ENCODE assay signal across 19 cellular contexts in genomic region chr16:47057631-47057996, GRCh38.
"Had no signal": no experiment of that assay in that cellular context is flagged by ENCODE, and none has a peak within 500 bp of the region (broad histone marks: within the 10 kb centered on the region; RNA-seq: fewer than 3 reads in every experiment).

No MANE protein-coding gene starts in this region.

- H3K36me3 Mint-ChIP-seq: activated CD4-positive, alpha-beta memory T cell treated with anti-CD3 and anti-CD28 coated beads for 36 hours; T-cell had no signal

- H3K9me3 Mint-ChIP-seq: activated B cell treated with CpG ODN at 0.5 μM for 24 hours; stimulated activated naive CD8-positive, alpha-beta T cell treated with anti-CD3 and anti-CD28 coated beads, Interleukin-15, amount 100 ng/mL, for 72 hours had no signal

- H3K27ac ChIP-seq: esophagus muscularis mucosa, left lung, right atrium auricular region, skin epidermis had no signal

- H3K4me3 Mint-ChIP-seq: activated B cell treated with CpG ODN at 0.5 μM for 24 hours; activated CD4-positive, alpha-beta memory T cell treated with anti-CD3 and anti-CD28 coated beads for 36 hours; dendritic cell treated with granulocyte-macrophage colony-stimulating factor and Interleukin-4, amounts not matched to agents 40 ng/mL and 50 ng/mL, for 4 days; nephron; stimulated activated naive CD8-positive, alpha-beta T cell treated with anti-CD3 and anti-CD28 coated beads, Interleukin-15, amount 100 ng/mL, for 72 hours; T-cell had no signal

- DNase-seq: activated B cell treated with CpG ODN at 0.5 μM for 24 hours; activated CD4-positive, alpha-beta memory T cell treated with anti-CD3 and anti-CD28 coated beads for 36 hours; activated CD4-positive, alpha-beta T cell treated with anti-CD3 and anti-CD28 coated beads for 4 hours; activated gamma-delta T cell; activated T-cell treated with anti-CD3 and anti-CD28 coated beads, Interleukin-2, amount 50 U/mL, for 1 hour; effector CD8-positive, alpha-beta T cell; left lung; midbrain; nucleus accumbens; SK-N-SH; stimulated activated naive CD8-positive, alpha-beta T cell treated with anti-CD3 and anti-CD28 coated beads, Interleukin-15, amount 100 ng/mL, for 72 hours; trophoblast cell had no signal

- H3K4me1 Mint-ChIP-seq: activated B cell treated with CpG ODN at 0.5 μM for 24 hours; nephron; stimulated activated naive CD8-positive, alpha-beta T cell treated with anti-CD3 and anti-CD28 coated beads, Interleukin-15, amount 100 ng/mL, for 72 hours; T-cell had no signal

- H3K27me3 ChIP-seq: left lung, right atrium auricular region had no signal

- H3K4me1 ChIP-seq: esophagus muscularis mucosa, left lung, right atrium auricular region had no signal

- H3K27ac Mint-ChIP-seq: activated B cell treated with CpG ODN at 0.5 μM for 24 hours; activated CD4-positive, alpha-beta memory T cell treated with anti-CD3 and anti-CD28 coated beads for 36 hours; activated naive CD4-positive, alpha-beta T cell treated with anti-CD3 and anti-CD28 coated beads, Interleukin-2, amount 50 U/mL, for 72 hours; dendritic cell treated with granulocyte-macrophage colony-stimulating factor and Interleukin-4, amounts not matched to agents 40 ng/mL and 50 ng/mL, for 4 days; nephron; stimulated activated naive CD8-positive, alpha-beta T cell treated with anti-CD3 and anti-CD28 coated beads, Interleukin-15, amount 100 ng/mL, for 72 hours; T-cell had no signal

- ATAC-seq: activated naive CD4-positive, alpha-beta T cell treated with anti-CD3 and anti-CD28 coated beads, Interleukin-2, amount 50 U/mL, for 72 hours; left lung; stimulated activated naive CD8-positive, alpha-beta T cell treated with anti-CD3 and anti-CD28 coated beads, Interleukin-15, amount 100 ng/mL, for 72 hours; T-cell had no signal
